Comparison of ENCODE assay signal across 8 cellular contexts in genomic region chr4:82371398-82371972, GRCh38. TPM values are rescaled to one million over a fixed set of nuclear protein-coding genes. Genes with fewer than 3 reads are reported as not detected.
A peak's percentile ranks its signal among the peaks of the same experiment; 100 is the strongest.
DNase-seq lines count a peak whose midpoint lies in the region; ATAC-seq and TF ChIP-seq lines count a peak whose summit lies in the region.

No MANE protein-coding gene starts in this region.

- H3K27me3 ChIP-seq in lower lobe of right lung (ENCODE audit: low read depth) = no peaks in the 10 kb centered on the region

- no peaks in the 10 kb centered on the region for H3K9me3 ChIP-seq in lower lobe of right lung

- peaks cover 26% of the 10 kb centered on the region for H3K36me3 ChIP-seq in lower lobe of right lung

- H3K4me3 ChIP-seq in HFF-Myc (replicated peaks; ENCODE audit: low read depth, low read length) (peak overlapping the region; percentile 95), astrocyte of the spinal cord (ENCODE audit: low read depth, low read length) (peak overlapping the region; percentile 98), lower lobe of right lung (peak overlapping the region; percentile 89)

- H3K4me1 ChIP-seq in lower lobe of right lung = peaks cover 67% of the 10 kb centered on the region

- in situ Hi-C loops in astrocyte of the spinal cord (cut with HindIII; ENCODE audit: low sequenced_read_pairs) = no loop called here

- ATAC-seq in lower lobe of right lung (no peak), HG03460 (IDR thresholded peaks at IDR 0.05; ENCODE audit: unreplicated experiment) (no peak), GM18498 (IDR thresholded peaks at IDR 0.05; ENCODE audit: unreplicated experiment) (no peak)

- H3K27ac ChIP-seq in lower lobe of right lung = peak overlapping the region; percentile 99

- peak; percentile 36 for DNase-seq in AG08395 (ENCODE audit: low spot score)
- DNase-seq in HFF-Myc (ENCODE audit: extremely low read depth, low read depth) = no peak
- no peak for DNase-seq in astrocyte of the spinal cord (ENCODE audit: low read depth, low spot score)
- no peak for DNase-seq in lower lobe of right lung
- no peak for DNase-seq in stimulated activated naive CD4-positive, alpha-beta T cell (lab: John Stamatoyannopoulos, UW)
- DNase-seq in HUDEP-2 (lab: John Stamatoyannopoulos, UW; ENCODE audit: unreplicated experiment in 76 of 76) = no peak

- no peak for TF ChIP-seq CTCF in HFF-Myc (IDR thresholded peaks at IDR 0.05; ENCODE audit: low read depth, low read length, missing control alignments)
- TF ChIP-seq CTCF in astrocyte of the spinal cord (IDR thresholded peaks at IDR 0.05; ENCODE audit: low read depth, low read length) = no peak
- TF ChIP-seq CTCF in lower lobe of right lung (IDR thresholded peaks at IDR 0.05) = no peak

- intact Hi-C loops in lower lobe of right lung (cut with DNase I) = loop anchor here (10.0 kb wide), 1 partner anchor 53 kb away; no protein-coding TSS in a partner anchor

RNA-seq across cellular contexts. Expression of gene HNRNPD, which starts 2.3 kb away (rescaled TPM):
- 146 TPM for total RNA-seq in lower lobe of right lung

RNA-seq across cellular contexts. Expression of gene HNRNPDL, which starts 58.8 kb away (rescaled TPM):
- 140 TPM for total RNA-seq in lower lobe of right lung

RNA-seq across cellular contexts. Expression of gene ENOPH1, which starts 58.9 kb away (rescaled TPM):
- 23.7 TPM for total RNA-seq in lower lobe of right lung
